Comparison of ENCODE assay signal across 11 cellular contexts in the genomic region with DNA sequence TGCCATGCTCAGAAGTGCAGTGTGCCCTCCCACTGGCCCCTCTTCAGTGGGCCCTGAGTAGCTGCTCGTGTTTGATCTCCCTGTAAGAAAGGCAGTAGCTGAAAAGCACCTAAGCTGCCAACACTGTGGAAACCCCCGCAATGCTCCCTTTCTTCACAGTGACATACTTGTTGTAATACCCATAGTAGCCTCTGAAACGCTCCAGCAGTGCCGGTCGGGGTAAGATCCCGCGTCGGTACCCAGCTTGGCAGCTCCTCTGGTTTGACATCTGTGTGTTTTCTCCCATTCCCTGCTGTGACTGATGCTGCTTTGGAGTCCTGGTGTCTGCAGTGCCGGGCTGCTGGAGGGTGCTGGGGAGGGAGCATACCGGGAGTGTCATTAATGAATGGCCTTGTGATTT. TPM values are rescaled to one million over a fixed set of nuclear protein-coding genes. Genes with fewer than 3 reads are reported as not detected.
DNase-seq lines count a peak whose midpoint lies in the region; ATAC-seq and TF ChIP-seq lines count a peak whose summit lies in the region.
"Had no signal": no experiment of that assay in that cellular context is flagged by ENCODE, and none has a peak within 500 bp of the region (broad histone marks: within the 10 kb centered on the region; RNA-seq: fewer than 3 reads in every experiment).

No MANE protein-coding gene starts in this region.

- H3K36me3 ChIP-seq in H7 (replicated peaks; ENCODE audit: control insufficient read depth, insufficient read depth, low read length): peaks cover 2% of the 10 kb centered on the region; the same call in 1 of the 2 replicates

- H3K4me3 ChIP-seq in H7 (ENCODE audit: insufficient read depth, low read depth, low read length) (no peak overlapping the region), astrocyte of the cerebellum (ENCODE audit: low read depth, low read length) (no peak overlapping the region)

- in situ Hi-C loops in astrocyte of the cerebellum (cut with HindIII; ENCODE audit: low sequenced_read_pairs): no loop called here

- TF ChIP-seq CTCF in astrocyte of the cerebellum (IDR thresholded peaks at IDR 0.05; ENCODE audit: low read depth, low read length, missing control alignments): peak; percentile 60

- peak; percentile 74 for DNase-seq in AG08396 (ENCODE audit: low spot score)
- DNase-seq in H7: peak; percentile 73
- DNase-seq in astrocyte of the cerebellum (ENCODE audit: low read depth): peak; percentile 66
- DNase-seq in left kidney (ENCODE audit: low read depth, low spot score): peak; percentile 27
- no peak for DNase-seq in NCI-H1092 treated with DMSO at 0.1 percent for 48 hours (lab: John Stamatoyannopoulos, UW)
- no peak for DNase-seq in NCI-H526 (lab: John Stamatoyannopoulos, UW)
- no peak for DNase-seq in NCI-H2029 treated with DMSO at 0.1 percent for 48 hours (lab: John Stamatoyannopoulos, UW)
- DNase-seq: activated CD4-positive, CD25-positive, alpha-beta regulatory T cell treated with anti-CD3 and anti-CD28 coated beads, Interleukin-2, amount 50 U/mL, for 72 hours; Calu3; stimulated activated naive CD8-positive, alpha-beta T cell treated with anti-CD3 and anti-CD28 coated beads, Interleukin-15, amount 100 ng/mL, for 72 hours had no signal

- ATAC-seq in esophagus mucosa: no peak
- ATAC-seq: stimulated activated naive CD8-positive, alpha-beta T cell treated with anti-CD3 and anti-CD28 coated beads, Interleukin-15, amount 100 ng/mL, for 72 hours had no signal

- no peaks in the 10 kb centered on the region; the same call in 1 of the 2 replicates for H3K27me3 ChIP-seq in H7 (ENCODE audit: control insufficient read depth, insufficient read depth, low read length)

RNA-seq across cellular contexts. Expression of a gene that starts 3.6 kb away (rescaled TPM):
- total RNA-seq in H7 (2014; rRNA removed; shearing (Covaris generic)): 12.7 and 13.9 TPM in 2 replicates
- 5.4 TPM for total RNA-seq in esophagus mucosa

Comparison
In these comparisons a context has a peak if more than half of its experiments do, and no peak if none do; other contexts are left out.
1. DNase-seq: peak in AG08396 (single experiment), H7 (single experiment), astrocyte of the cerebellum (single experiment) and left kidney (single experiment); none in NCI-H1092 treated with DMSO at 0.1 percent for 48 hours (single experiment), NCI-H526 (0 of 2) and NCI-H2029 treated with DMSO at 0.1 percent for 48 hours (single experiment).